In the genomic region with DNA sequence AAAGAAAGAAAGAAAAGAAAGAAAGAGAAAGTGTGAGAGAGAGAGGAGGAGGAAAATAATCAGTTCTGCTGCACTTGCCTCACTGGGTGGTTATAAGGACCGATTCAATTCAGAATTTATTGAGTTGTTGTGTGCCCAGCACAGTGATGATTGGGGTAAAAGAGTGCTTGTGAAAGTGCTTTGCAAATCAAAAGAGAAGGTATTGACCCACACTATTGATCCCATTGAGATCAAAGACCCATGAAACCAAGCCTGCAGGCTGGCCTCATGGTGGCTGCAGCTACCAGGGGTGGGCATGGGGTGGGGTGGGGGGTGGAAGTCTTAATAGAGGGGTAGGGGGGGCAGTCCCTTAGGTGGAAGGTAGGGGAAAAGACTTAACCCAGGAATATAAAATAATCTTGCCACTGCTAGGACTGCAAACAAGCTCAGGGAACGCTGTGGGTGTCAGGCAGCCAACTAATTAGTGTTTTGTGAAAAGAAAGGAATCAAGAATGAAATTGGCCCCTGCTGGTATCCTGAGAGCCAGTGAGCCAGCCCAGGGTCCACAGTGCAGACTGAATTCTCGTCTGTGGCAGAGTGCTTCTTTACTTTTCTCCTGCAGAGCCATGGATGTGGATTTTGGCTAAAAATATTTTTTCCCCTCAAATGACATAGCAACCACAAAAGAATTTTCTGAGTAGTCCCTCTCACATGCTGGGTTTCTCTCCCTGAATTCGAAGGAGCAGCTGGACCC, we compare ENCODE assay signal across 34 cellular contexts. TPM values are rescaled to one million over a fixed set of nuclear protein-coding genes. Genes with fewer than 3 reads are reported as not detected.
DNase-seq lines count a peak whose midpoint lies in the region; ATAC-seq, FAIRE-seq and TF ChIP-seq lines count a peak whose summit lies in the region.
"Had no signal": no experiment of that assay in that cellular context is flagged by ENCODE, and none has a peak within 500 bp of the region (broad histone marks: within the 10 kb centered on the region; RNA-seq: fewer than 3 reads in every experiment).

No MANE protein-coding gene starts in this region.

- TF ChIP-seq RAD21 in K562 (CRISPR knock-in tag; conservative IDR thresholded peaks at IDR 0.05 in 1 of 2, IDR thresholded peaks at IDR 0.05 in 1 of 2): no peak

- H3K9me1 ChIP-seq in K562 (ENCODE audit: control insufficient read depth, insufficient read depth, low read length): no peaks in the 10 kb centered on the region

- no peak overlapping the region for H3K23ac ChIP-seq in mesendoderm (ENCODE audit: low read length)

- POLR2A ChIA-PET in AG04450 (lab: Yijun Ruan, JAX) (no interaction called here), K562 (lab: Yijun Ruan, JAX) (interaction anchor here (0.6 to 1.4 kb wide), 3 partner anchors 16 to 202 kb away, joined by 3 to 6 read pairs (median 4); no protein-coding TSS in a partner anchor)

- no TSS peak for BruUV-seq in K562 (replicated peaks; lab: Mats Ljungman, UMichigan)

- no peaks in the 10 kb centered on the region for H3K9me2 ChIP-seq in GM23338 (ENCODE audit: insufficient read depth)

- H4K20me1 ChIP-seq in GM23338 (replicated peaks; ENCODE audit: insufficient read depth): peaks cover 3% of the 10 kb centered on the region; the same call in 1 of the 2 replicates
- no peaks in the 10 kb centered on the region for H4K20me1 ChIP-seq in K562 (replicated peaks; ENCODE audit: control insufficient read depth, insufficient read depth, low read length)

- H2AK5ac ChIP-seq in mesendoderm (ENCODE audit: low read length): no peak overlapping the region

- no peak overlapping the region for H3K4ac ChIP-seq in mesendoderm (ENCODE audit: low read depth, low read length)

- peak overlapping the region; percentile 20 to 50; a peak in 1 of 4 replicates for H3K9ac ChIP-seq in K562 (ENCODE audit: insufficient read depth in 1 of 2, low read depth in 2 of 2, low read length in 2 of 2)
- no peak overlapping the region for H3K9ac ChIP-seq in mesendoderm (ENCODE audit: low read length)

- no peak overlapping the region for H4K8ac ChIP-seq in mesendoderm (ENCODE audit: low read depth, low read length)

- peak overlapping the region; percentile 51 for H3K56ac ChIP-seq in mesendoderm (ENCODE audit: low read length)

- H3K36me3 ChIP-seq in GM23338 (ENCODE audit: insufficient read depth) (no peaks in the 10 kb centered on the region), K562 (ENCODE audit: control insufficient read depth, insufficient read depth, low read length) (no peaks in the 10 kb centered on the region), mesendoderm (ENCODE audit: control insufficient read depth, insufficient read depth, low read length) (no peaks in the 10 kb centered on the region)
- H3K36me3 ChIP-seq: adrenal gland, brain microvascular endothelial cell, left ventricle myocardium inferior, prostate gland had no signal

- H3K27me3 Mint-ChIP-seq in GM23338 (ENCODE audit: insufficient read depth, low read depth, poor library complexity): peaks cover 48% of the 10 kb centered on the region
- H3K27me3 Mint-ChIP-seq: activated CD4-positive, alpha-beta T cell treated with anti-CD3 and anti-CD28 coated beads for 36 hours had no signal

- no peaks in the 10 kb centered on the region; the same call in 2 of the 3 replicates for H3K9me3 Mint-ChIP-seq in GM23338
- H3K9me3 Mint-ChIP-seq: activated naive CD4-positive, alpha-beta T cell treated with anti-CD3 and anti-CD28 coated beads, Interleukin-2, amount 10 ng/mL, durations not matched to agents 7 days and 5 days; activated T-helper 17 cell treated with anti-CD3 and anti-CD28 coated beads, Interleukin-2, amount 50 U/mL, for 72 hours; stimulated activated effector memory CD8-positive, alpha-beta T cell treated with anti-CD3 and anti-CD28 coated beads, Interleukin-12 subunit alpha, Interleukin-12 subunit beta, amount 100 ng/mL, for 72 hours; T-helper 2 cell treated with Interferon-gamma antibody and Interleukin-4, amounts not matched to agents 5 μg/mL and 100 μg/mL, for 36 hours had no signal

- no peak for FAIRE-seq in K562 (lab: Jason Lieb, UNC)
- FAIRE-seq: G401.6 had no signal

- WGBS in K562 (ENCODE audit: insufficient coverage, low coverage, missing lambda C conversion rate): 48% methylated on average over 4 of the region's 4 CpGs
- WGBS in mesendoderm (ENCODE audit: extremely low coverage, insufficient coverage, low lambda C conversion rate): no CpG with 5 or more reads among the region's 4 CpGs

- no peak for TF ChIP-seq CTCF in AG04450 (IDR thresholded peaks at IDR 0.05; ENCODE audit: low read depth, low read length)
- no peak for TF ChIP-seq CTCF in GM23338 (conservative IDR thresholded peaks at IDR 0.05; ENCODE audit: low read depth in 2 of 2)
- no peak for TF ChIP-seq CTCF in K562 (IDR thresholded peaks at IDR 0.05 in 2 of 3, conservative IDR thresholded peaks at IDR 0.05 in 1 of 3; ENCODE audit: insufficient read depth in 2 of 3, low read depth in 1 of 3, low read length in 3 of 3)

- H4K5ac ChIP-seq in mesendoderm (ENCODE audit: low read length): no peak overlapping the region

- CTCF ChIA-PET in AG04450 (lab: Charles Lee): interaction anchor here (0.6 kb wide), 1 partner anchor 566 kb away, joined by 4 read pairs; no protein-coding TSS in a partner anchor
- CTCF ChIA-PET in K562 (lab: Yijun Ruan, JAX; ENCODE audit: low intra/inter-chr PET ratio): no interaction called here

- TF ChIP-seq POLR2A in K562 (conservative IDR thresholded peaks at IDR 0.05): no peak

- TF ChIP-seq EP300 in K562 (IDR thresholded peaks at IDR 0.05; ENCODE audit: low read length): no peak

- H3K79me2 ChIP-seq in GM23338 (replicated peaks; ENCODE audit: insufficient read depth) (no peaks in the 10 kb centered on the region), K562 (ENCODE audit: control insufficient read depth, insufficient read depth, low read length) (no peaks in the 10 kb centered on the region), mesendoderm (ENCODE audit: control insufficient read depth, insufficient read depth, low read length) (no peaks in the 10 kb centered on the region)

- H3K4me3 Mint-ChIP-seq in GM23338: no peak overlapping the region
- H3K4me3 Mint-ChIP-seq: activated CD4-positive, alpha-beta T cell treated with anti-CD3 and anti-CD28 coated beads for 36 hours; activated CD8-positive, alpha-beta T cell treated with anti-CD3 and anti-CD28 coated beads, Interleukin-2, amount 10 ng/mL, durations not matched to agents 7 days and 5 days; activated naive CD4-positive, alpha-beta T cell treated with anti-CD3 and anti-CD28 coated beads, Interleukin-2, amount 10 ng/mL, durations not matched to agents 7 days and 5 days; activated T-helper 17 cell treated with anti-CD3 and anti-CD28 coated beads, Interleukin-2, amount 50 U/mL, for 72 hours; stimulated activated effector memory CD8-positive, alpha-beta T cell treated with anti-CD3 and anti-CD28 coated beads, Interleukin-12 subunit alpha, Interleukin-12 subunit beta, amount 100 ng/mL, for 72 hours; T-helper 2 cell treated with Interferon-gamma antibody and Interleukin-4, amounts not matched to agents 5 μg/mL and 100 μg/mL, for 36 hours had no signal

- no peak for DNase-seq in AG04450 (ENCODE audit: low read depth, low spot score)
- peak; percentile 32 for DNase-seq in GM23338 (ENCODE audit: low spot score)
- no peak for DNase-seq in K562 (ENCODE audit: extremely low read depth in 1 of 4, low spot score in 3 of 4)
- DNase-seq in mesendoderm: no peak
- DNase-seq in islet precursor cell: no peak
- no peak for DNase-seq in globus pallidus (ENCODE audit: low spot score)
- DNase-seq in EL: no peak
- DNase-seq: activated CD4-positive, alpha-beta T cell treated with anti-CD3 and anti-CD28 coated beads for 36 hours; activated CD8-positive, alpha-beta T cell treated with anti-CD3 and anti-CD28 coated beads, Interleukin-2, amount 10 ng/mL, durations not matched to agents 7 days and 5 days; activated naive CD4-positive, alpha-beta T cell treated with anti-CD3 and anti-CD28 coated beads, Interleukin-2, amount 10 ng/mL, durations not matched to agents 7 days and 5 days; adrenal gland; brain microvascular endothelial cell; C1 segment of cervical spinal cord; Caco-2; DMS53; effector CD4-positive, alpha-beta T cell; KBM-7; left ventricle myocardium inferior; NCI-H2029 treated with DMSO at 0.1 percent for 48 hours; NCI-H2227 treated with DMSO at 0.1 percent for 48 hours; NCI-H526; SHP77; substantia nigra; trophoblast cell had no signal

- ATAC-seq in GM23338: peak; percentile 39
- no peak for ATAC-seq in K562
- ATAC-seq in GM19035 (IDR thresholded peaks at IDR 0.05; ENCODE audit: unreplicated experiment): no peak
- ATAC-seq: activated CD4-positive, alpha-beta T cell treated with anti-CD3 and anti-CD28 coated beads for 36 hours; activated CD8-positive, alpha-beta T cell treated with anti-CD3 and anti-CD28 coated beads, Interleukin-2, amount 10 ng/mL, durations not matched to agents 7 days and 5 days; activated T-helper 17 cell treated with anti-CD3 and anti-CD28 coated beads, Interleukin-2, amount 50 U/mL, for 72 hours; HCT116; Panc1; sciatic nerve; stimulated activated effector memory CD8-positive, alpha-beta T cell treated with anti-CD3 and anti-CD28 coated beads, Interleukin-12 subunit alpha, Interleukin-12 subunit beta, amount 100 ng/mL, for 72 hours had no signal

- H2AFZ ChIP-seq in GM23338: no peak overlapping the region
- H2AFZ ChIP-seq in K562 (ENCODE audit: low read depth, low read length): peak overlapping the region; percentile 68

- in situ Hi-C loops in K562 (cut with MboI): no loop called here

- no peak overlapping the region for H2BK120ac ChIP-seq in mesendoderm (ENCODE audit: low read depth, low read length)

- no peak overlapping the region for H3K4me3 ChIP-seq in AG04450 (ENCODE audit: low read depth, low read length)
- H3K4me3 ChIP-seq in GM23338: no peak overlapping the region
- H3K4me3 ChIP-seq in K562: no peak overlapping the region
- H3K4me3 ChIP-seq in mesendoderm (ENCODE audit: low read length): no peak overlapping the region
- H3K4me3 ChIP-seq: adrenal gland, left ventricle myocardium inferior, prostate gland had no signal

- peak overlapping the region; percentile 81 for H3K27ac ChIP-seq in AG04450 (ENCODE audit: low read depth, low read length)
- no peak overlapping the region for H3K27ac ChIP-seq in GM23338 (ENCODE audit: low read depth)
- peak overlapping the region; percentile 87; the same call in 2 of the 3 replicates for H3K27ac ChIP-seq in K562 (ENCODE audit: extremely low read depth, low read depth, low read length)
- no peak overlapping the region for H3K27ac ChIP-seq in mesendoderm (ENCODE audit: low read depth, low read length)
- H3K27ac ChIP-seq: adrenal gland, brain microvascular endothelial cell, left ventricle myocardium inferior, prostate gland had no signal

- intact Hi-C loops in K562 (cut with micrococcal nuclease): no loop called here

- peak overlapping the region; percentile 62 for H3K4me2 ChIP-seq in GM23338
- no peak overlapping the region for H3K4me2 ChIP-seq in K562 (ENCODE audit: insufficient read depth, low read length)
- no peak overlapping the region for H3K4me2 ChIP-seq in mesendoderm (ENCODE audit: low read length)

- no peak overlapping the region for H3K27ac Mint-ChIP-seq in GM23338
- H3K27ac Mint-ChIP-seq: activated CD4-positive, alpha-beta T cell treated with anti-CD3 and anti-CD28 coated beads for 36 hours; activated CD8-positive, alpha-beta T cell treated with anti-CD3 and anti-CD28 coated beads, Interleukin-2, amount 10 ng/mL, durations not matched to agents 7 days and 5 days; activated naive CD4-positive, alpha-beta T cell treated with anti-CD3 and anti-CD28 coated beads, Interleukin-2, amount 10 ng/mL, durations not matched to agents 7 days and 5 days; activated T-helper 17 cell treated with anti-CD3 and anti-CD28 coated beads, Interleukin-2, amount 50 U/mL, for 72 hours; stimulated activated effector memory CD8-positive, alpha-beta T cell treated with anti-CD3 and anti-CD28 coated beads, Interleukin-12 subunit alpha, Interleukin-12 subunit beta, amount 100 ng/mL, for 72 hours had no signal

- no peaks in the 10 kb centered on the region for H3K36me3 Mint-ChIP-seq in GM23338 (ENCODE audit: low read depth)
- H3K36me3 Mint-ChIP-seq: stimulated activated effector memory CD8-positive, alpha-beta T cell treated with anti-CD3 and anti-CD28 coated beads, Interleukin-12 subunit alpha, Interleukin-12 subunit beta, amount 100 ng/mL, for 72 hours had no signal

- no peak overlapping the region for H2BK5ac ChIP-seq in mesendoderm (ENCODE audit: low read length)

- H3K27me3 ChIP-seq in AG04450 (ENCODE audit: control insufficient read depth, insufficient read depth, low read length) (no peaks in the 10 kb centered on the region), GM23338 (ENCODE audit: insufficient read depth) (peaks cover 61% of the 10 kb centered on the region), K562 (ENCODE audit: control insufficient read depth in 2 of 2, insufficient read depth in 2 of 2, low read length in 2 of 2) (no peaks in the 10 kb centered on the region), mesendoderm (ENCODE audit: insufficient read depth, low read length, poor library complexity) (no peaks in the 10 kb centered on the region)
- H3K27me3 ChIP-seq: adrenal gland, brain microvascular endothelial cell had no signal

- no peak overlapping the region for H2BK15ac ChIP-seq in mesendoderm (replicated peaks; ENCODE audit: low read depth)

- no peaks in the 10 kb centered on the region for H3K79me1 ChIP-seq in mesendoderm (ENCODE audit: low read length)

- H3K9me3 ChIP-seq in AG04450 (ENCODE audit: control insufficient read depth, insufficient read depth, low read length) (no peaks in the 10 kb centered on the region), K562 (replicated peaks; ENCODE audit: control insufficient read depth, insufficient read depth, low read depth, low read length) (no peaks in the 10 kb centered on the region)
- H3K9me3 ChIP-seq: adrenal gland, Caco-2, left ventricle myocardium inferior, prostate gland had no signal

- peaks cover 13% of the 10 kb centered on the region for H3K4me1 ChIP-seq in GM23338 (ENCODE audit: insufficient read depth)
- peaks cover 33 to 81% of the 10 kb centered on the region in 2 experiments for H3K4me1 ChIP-seq in K562 (replicated peaks in 1 of 2; ENCODE audit: control insufficient read depth in 2 of 2, insufficient read depth in 2 of 2, low read length in 2 of 2)
- peaks cover 21% of the 10 kb centered on the region for H3K4me1 ChIP-seq in mesendoderm (ENCODE audit: control insufficient read depth, low read depth, low read length)

- H3K4me1 Mint-ChIP-seq in GM23338: peaks cover 26% of the 10 kb centered on the region

- no peaks in the 10 kb centered on the region for H3F3A ChIP-seq in GM23338 (replicated peaks; ENCODE audit: low read depth)

- peak overlapping the region; percentile 52 for H3K18ac ChIP-seq in mesendoderm (ENCODE audit: low read length)

RNA-seq across cellular contexts. Expression of a gene that starts 34.2 kb away (rescaled TPM):
- polyA plus RNA-seq in AG04450 (2011; rRNA removed) (4.3 and 4.8 TPM in 2 replicates), GM23338 (2016; fragmentation: Nextera tagmentation; extraction: Ambion mirVana) (not detected in 2 replicates), K562 (2011; rRNA removed) (0.19 TPM in 1 of 2 replicates, not detected in the other), K562 (2014; fragmentation: Illumina TruSeq; extraction: Trizol) (not detected in 2 replicates), K562 (2014; fragmentation: Nextera tagmentation; extraction: Ambion mirVana) (not detected), K562 (2014; rRNA removed) (not detected in 2 replicates)
- 0.60 and 0.91 TPM in 2 replicates for polyA minus RNA-seq in AG04450 (2011; rRNA and poly(A)+ RNA removed)
- not detected in 2 replicates for total RNA-seq in GM23338 (2014; rRNA removed; shearing (Covaris generic))
- total RNA-seq in K562 (2011; cell fraction: chromatin; rRNA removed; ENCODE audit: low replicate concordance): not detected in 2 replicates
- 0.33 TPM in 1 of 2 replicates, not detected in the other for total RNA-seq in K562 (2011; cell fraction: nucleolus; rRNA removed)
- total RNA-seq in K562 (2011; cell fraction: nucleoplasm; rRNA removed): not detected in 2 replicates
- total RNA-seq in K562 (2014; rRNA removed) (0.33 TPM in 1 of 2 replicates, not detected in the other), K562 (2014; rRNA removed; fragmentation: Illumina TruSeq; extraction: Trizol) (not detected in 2 replicates), K562 (2015; rRNA removed; fragmentation: Illumina TruSeq; extraction: Trizol) (not detected in 2 replicates), K562 (2021) (not detected in 2 replicates)
- polyA plus RNA-seq in K562 (2011; cell fraction: cytosol; rRNA removed): 0.27 TPM in 1 of 2 replicates, not detected in the other
- polyA plus RNA-seq in K562 (2011; cell fraction: nucleus; rRNA removed): 0.41 and 0.52 TPM in 2 replicates
- 0.19 TPM in 1 of 2 replicates, not detected in the other for polyA plus RNA-seq in K562 (2012)
- not detected in 2 replicates for polyA minus RNA-seq in K562 (2011; rRNA and poly(A)+ RNA removed)
- not detected in 2 replicates for polyA minus RNA-seq in K562 (2011; cell fraction: cytosol; rRNA and poly(A)+ RNA removed)
- 0.54 TPM in 1 of 2 replicates, not detected in the other for polyA minus RNA-seq in K562 (2011; cell fraction: nucleus; rRNA and poly(A)+ RNA removed)
- polyA plus RNA-seq in mesendoderm (2013, experiment 1 of 2): 0.14 TPM
- 0.08 TPM for polyA plus RNA-seq in mesendoderm (2013, experiment 2 of 2)
- total RNA-seq: activated CD4-positive, alpha-beta T cell treated with anti-CD3 and anti-CD28 coated beads for 36 hours; MCF 10A had no signal

Comparison
In these comparisons a context has a peak if more than half of its experiments do, and no peak if none do; other contexts are left out.
1. H3K27ac ChIP-seq: peak in AG04450 (single experiment) and K562 (single experiment); none in GM23338 (single experiment) and mesendoderm (single experiment).